Comparison of ENCODE assay signal across 11 cellular contexts in genomic region chr7:131226116-131226562, GRCh38.
DNase-seq lines count a peak whose midpoint lies in the region; ATAC-seq and TF ChIP-seq lines count a peak whose summit lies in the region.
"Had no signal": no experiment of that assay in that cellular context is flagged by ENCODE, and none has a peak within 500 bp of the region (broad histone marks: within the 10 kb centered on the region; RNA-seq: fewer than 3 reads in every experiment).

No MANE protein-coding gene starts in this region.

- H3K27ac ChIP-seq in esophagus squamous epithelium (peak overlapping the region; percentile 34 to 81 (median 66)), rectal smooth muscle tissue (ENCODE audit: low read depth, low read length) (peak overlapping the region; percentile 24)
- H3K27ac ChIP-seq: psoas muscle had no signal

- 54 to 64% methylated on average over 3 of the region's 3 CpGs for WGBS in esophagus squamous epithelium, 2 donors

- H3K36me3 Mint-ChIP-seq in natural killer cell treated with Interleukin-12 subunit alpha and Interleukin-12 subunit beta and Interleukin-15 and Interleukin-18, amount 100 ng/mL, for 72 hours: no peaks in the 10 kb centered on the region
- H3K36me3 Mint-ChIP-seq: activated naive CD4-positive, alpha-beta T cell treated with anti-CD3 and anti-CD28 coated beads, Interleukin-2, amount 50 U/mL, for 24 hours had no signal

- H3K4me3 ChIP-seq in esophagus squamous epithelium (no peak overlapping the region), rectal smooth muscle tissue (ENCODE audit: low read length) (no peak overlapping the region)
- H3K4me3 ChIP-seq: psoas muscle had no signal

- H3K4me1 ChIP-seq in esophagus squamous epithelium (peaks cover 8 to 13% (median 11%) of the 10 kb centered on the region in 3 donors), rectal smooth muscle tissue (ENCODE audit: control insufficient read depth, insufficient read depth, low read length) (peaks cover 6% of the 10 kb centered on the region)

- intact Hi-C loops in esophagus squamous epithelium (cut with DNase I): no loop called here

- no peaks in the 10 kb centered on the region for H3K9me3 Mint-ChIP-seq in natural killer cell treated with Interleukin-12 subunit alpha and Interleukin-12 subunit beta and Interleukin-15 and Interleukin-18, amount 100 ng/mL, for 72 hours
- H3K9me3 Mint-ChIP-seq: activated naive CD4-positive, alpha-beta T cell treated with anti-CD3 and anti-CD28 coated beads, Interleukin-2, amount 50 U/mL, for 24 hours had no signal

- no peaks in the 10 kb centered on the region for H3K36me3 ChIP-seq in esophagus squamous epithelium
- no peaks in the 10 kb centered on the region for H3K36me3 ChIP-seq in rectal smooth muscle tissue (ENCODE audit: control insufficient read depth, insufficient read depth, low read length)

- H3K4me3 Mint-ChIP-seq in natural killer cell treated with Interleukin-12 subunit alpha and Interleukin-12 subunit beta and Interleukin-15 and Interleukin-18, amount 100 ng/mL, for 72 hours: no peak overlapping the region
- H3K4me3 Mint-ChIP-seq: activated naive CD4-positive, alpha-beta T cell treated with anti-CD3 and anti-CD28 coated beads, Interleukin-2, amount 50 U/mL, for 24 hours had no signal

- H3K27me3 ChIP-seq in esophagus squamous epithelium (no peaks in the 10 kb centered on the region), rectal smooth muscle tissue (ENCODE audit: control insufficient read depth, insufficient read depth, low read length) (no peaks in the 10 kb centered on the region)

- TF ChIP-seq CTCF in esophagus squamous epithelium (IDR thresholded peaks at IDR 0.05): no peak

- H3K9ac ChIP-seq in rectal smooth muscle tissue (ENCODE audit: low read length): no peak overlapping the region

- peaks cover under 1 to 27% of the 10 kb centered on the region in 2 donors for H3K4me1 Mint-ChIP-seq in natural killer cell treated with Interleukin-12 subunit alpha and Interleukin-12 subunit beta and Interleukin-15 and Interleukin-18, amount 100 ng/mL, for 72 hours (ENCODE audit: low read depth in 2 of 2)

- no peaks in the 10 kb centered on the region for H3K27me3 Mint-ChIP-seq in natural killer cell treated with Interleukin-12 subunit alpha and Interleukin-12 subunit beta and Interleukin-15 and Interleukin-18, amount 100 ng/mL, for 72 hours
- H3K27me3 Mint-ChIP-seq: activated naive CD4-positive, alpha-beta T cell treated with anti-CD3 and anti-CD28 coated beads, Interleukin-2, amount 50 U/mL, for 24 hours had no signal

- H3K9me3 ChIP-seq in esophagus squamous epithelium: no peaks in the 10 kb centered on the region
- H3K9me3 ChIP-seq: psoas muscle had no signal

- ATAC-seq in GM19023 (IDR thresholded peaks at IDR 0.05; ENCODE audit: unreplicated experiment): peak; percentile 50
- ATAC-seq in GM19455 (IDR thresholded peaks at IDR 0.05; ENCODE audit: unreplicated experiment): no peak
- ATAC-seq in natural killer cell treated with Interleukin-12 subunit alpha and Interleukin-12 subunit beta and Interleukin-15 and Interleukin-18, amount 100 ng/mL, for 72 hours: no peak
- no peak for ATAC-seq in GM21526 (IDR thresholded peaks at IDR 0.05; ENCODE audit: low FRiP score, unreplicated experiment)

- no peak for TF ChIP-seq POLR2A in esophagus squamous epithelium (IDR thresholded peaks at IDR 0.05)

- DNase-seq in NCI-H2107 (lab: John Stamatoyannopoulos, UW) (peak; percentile 55), esophagus squamous epithelium (lab: John Stamatoyannopoulos, UW) (no peak), islet precursor cell (no peak)
- DNase-seq in natural killer cell treated with Interleukin-12 subunit alpha and Interleukin-12 subunit beta and Interleukin-15 and Interleukin-18, amount 100 ng/mL, for 72 hours (ENCODE audit: low spot score): no peak
- DNase-seq: NCI-H2029 treated with DMSO at 0.1 percent for 48 hours had no signal

- H3K27ac Mint-ChIP-seq in natural killer cell treated with Interleukin-12 subunit alpha and Interleukin-12 subunit beta and Interleukin-15 and Interleukin-18, amount 100 ng/mL, for 72 hours: peak overlapping the region in 1 of 2 donors; percentile 36
